ENCODE assay signal across 9 cellular contexts in the genomic region with DNA sequence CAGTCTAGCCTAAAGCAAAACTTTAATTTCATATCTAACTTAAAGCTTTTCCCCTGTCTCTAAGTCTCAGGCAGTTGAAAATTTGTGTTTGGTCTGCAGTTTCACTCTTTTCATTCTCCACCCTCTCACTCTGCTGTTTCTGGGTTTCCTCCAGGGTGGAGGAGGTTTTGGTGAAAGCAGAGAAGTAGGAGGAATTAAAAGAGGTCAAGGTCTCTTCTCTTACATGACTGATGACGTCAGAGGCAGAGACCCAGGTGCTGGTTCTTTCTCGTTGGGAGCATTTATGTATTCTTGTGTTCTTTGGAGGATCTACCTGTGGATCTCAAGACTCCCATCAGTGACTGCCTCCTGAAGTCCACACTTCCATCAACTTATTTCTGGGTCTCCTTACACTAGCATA.
"Had no signal": no experiment of that assay in that cellular context is flagged by ENCODE, and none has a peak within 500 bp of the region (broad histone marks: within the 10 kb centered on the region; RNA-seq: fewer than 3 reads in every experiment).

No MANE protein-coding gene starts in this region.

- H3K9ac ChIP-seq: GM23248 had no signal

- H3K4me3 Mint-ChIP-seq: HFFc6 had no signal

- H3K4me3 ChIP-seq: GM23248, HAP-1 had no signal

- H3K9me3 ChIP-seq: HAP-1 had no signal

- H2AFZ ChIP-seq: GM23248 had no signal

- DNase-seq: GM23248, GOT3, H7, HFFc6, IMR-90, KBM-7 had no signal

- FAIRE-seq: HTR-8/SVneo had no signal

- ATAC-seq: HCT116 had no signal

- H3K27ac ChIP-seq: GM23248 had no signal

- H3K27ac Mint-ChIP-seq: HFFc6 had no signal
